Comparison of ENCODE assay signal across 8 cellular contexts in the genomic region with DNA sequence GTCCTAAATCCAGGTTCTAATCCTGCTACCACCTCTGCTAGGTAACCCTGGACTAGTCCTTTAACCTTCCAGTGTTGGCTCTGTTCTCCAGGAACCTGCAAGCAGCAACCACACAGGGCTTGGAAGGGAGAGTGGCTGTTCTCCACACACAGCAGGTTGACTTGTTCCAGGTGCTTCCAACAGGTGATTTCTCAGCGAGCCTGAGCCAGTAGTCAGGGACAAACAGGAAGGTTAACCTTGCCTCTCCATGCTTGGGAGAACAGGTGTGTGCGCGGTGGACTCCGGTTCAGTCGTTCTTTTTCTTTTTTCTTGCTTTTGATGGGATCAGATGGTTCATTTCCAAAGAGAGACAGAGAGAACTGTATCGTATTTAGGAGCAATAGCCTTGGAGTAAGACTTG. TPM values are rescaled to one million over a fixed set of nuclear protein-coding genes. Genes with fewer than 3 reads are reported as not detected.
DNase-seq lines count a peak whose midpoint lies in the region; ATAC-seq and TF ChIP-seq lines count a peak whose summit lies in the region.

No MANE protein-coding gene starts in this region.

- H3K4me1 Mint-ChIP-seq in activated naive CD8-positive, alpha-beta T cell treated with anti-CD3 and anti-CD28 coated beads for 36 hours = peaks cover 22% of the 10 kb centered on the region

- H3K27me3 ChIP-seq in left ventricle myocardium inferior (ENCODE audit: low read depth) (peaks cover 8% of the 10 kb centered on the region), right atrium auricular region (no peaks in the 10 kb centered on the region)

- peak overlapping the region; percentile 81 for H3K4me3 ChIP-seq in left ventricle myocardium inferior
- H3K4me3 ChIP-seq in right atrium auricular region = no peak overlapping the region

- no peak overlapping the region for H3K27ac Mint-ChIP-seq in activated naive CD8-positive, alpha-beta T cell treated with anti-CD3 and anti-CD28 coated beads for 36 hours

- H3K4me1 ChIP-seq in left ventricle myocardium inferior (peaks cover 37% of the 10 kb centered on the region), right atrium auricular region (peaks cover 0 to 27% of the 10 kb centered on the region in 2 donors)

- no peaks in the 10 kb centered on the region for H3K36me3 Mint-ChIP-seq in activated naive CD8-positive, alpha-beta T cell treated with anti-CD3 and anti-CD28 coated beads for 36 hours

- H3K9me3 ChIP-seq in left ventricle myocardium inferior (replicated peaks) = no peaks in the 10 kb centered on the region
- no peaks in the 10 kb centered on the region for H3K9me3 ChIP-seq in right atrium auricular region

- DNase-seq in left ventricle myocardium inferior (no peak), right atrium auricular region (ENCODE audit: low spot score) (no peak), kidney tubule cell (ENCODE audit: low spot score) (peak; percentile 51), NOMO-1 treated with dmso at 0.1 percent for 144 hours (lab: John Stamatoyannopoulos, UW; ENCODE audit: unreplicated experiment) (no peak), RKO (ENCODE audit: low spot score) (no peak), C1 segment of cervical spinal cord (lab: John Stamatoyannopoulos, UW) (no peak)
- no peak for DNase-seq in activated naive CD8-positive, alpha-beta T cell treated with anti-CD3 and anti-CD28 coated beads for 36 hours

- peaks cover 40% of the 10 kb centered on the region for H3K27me3 Mint-ChIP-seq in activated naive CD8-positive, alpha-beta T cell treated with anti-CD3 and anti-CD28 coated beads for 36 hours

- H3K36me3 ChIP-seq in left ventricle myocardium inferior (no peaks in the 10 kb centered on the region), right atrium auricular region (no peaks in the 10 kb centered on the region)

- TF ChIP-seq CTCF in left ventricle myocardium inferior (IDR thresholded peaks at IDR 0.05; ENCODE audit: borderline replicate concordance) (no peak), right atrium auricular region (IDR thresholded peaks at IDR 0.05) (no peak)

- peak overlapping the region; percentile 69 for H3K4me3 Mint-ChIP-seq in activated naive CD8-positive, alpha-beta T cell treated with anti-CD3 and anti-CD28 coated beads for 36 hours

- ATAC-seq in HG03045 (IDR thresholded peaks at IDR 0.05; ENCODE audit: unreplicated experiment) = no peak

- intact Hi-C loops in left ventricle myocardium inferior (cut with micrococcal nuclease) = loop anchor here (10.0 kb wide), 1 partner anchor 186 kb away; no protein-coding TSS in a partner anchor

- H3K27ac ChIP-seq in left ventricle myocardium inferior (replicated peaks) (no peak overlapping the region), right atrium auricular region (no peak overlapping the region)

- no peaks in the 10 kb centered on the region for H3K9me3 Mint-ChIP-seq in activated naive CD8-positive, alpha-beta T cell treated with anti-CD3 and anti-CD28 coated beads for 36 hours

RNA-seq across cellular contexts. Expression of gene CACHD1, which starts 0.8 kb away (rescaled TPM):
- total RNA-seq in left ventricle myocardium inferior (2.7 TPM), right atrium auricular region (1 to 10 TPM; 3.1 to 8.5 TPM)
- 1 to 10 TPM; 3.3 to 3.4 TPM for total RNA-seq in activated naive CD8-positive, alpha-beta T cell treated with anti-CD3 and anti-CD28 coated beads for 36 hours
